In the genomic region with DNA sequence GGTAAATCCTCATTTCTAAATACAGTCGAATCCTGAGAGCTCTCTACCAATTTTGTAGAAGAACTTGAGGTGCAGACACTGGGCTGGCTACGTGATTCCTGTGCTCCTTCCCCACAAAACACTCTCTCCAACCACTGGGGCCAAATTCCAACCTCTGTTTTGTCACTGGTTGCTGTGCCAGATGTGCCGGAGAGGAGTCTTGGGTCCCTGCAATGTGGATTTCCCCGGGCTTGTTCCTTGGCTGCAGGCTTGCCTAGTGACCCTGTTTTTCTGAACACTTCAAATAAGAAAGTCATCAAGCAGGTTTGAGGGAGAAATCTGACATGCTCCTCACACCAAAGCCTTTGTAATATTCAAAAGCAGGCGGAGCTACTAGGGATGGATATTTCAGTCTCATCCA, we compare ENCODE assay signal across 18 cellular contexts. TPM values are rescaled to one million over a fixed set of nuclear protein-coding genes. Genes with fewer than 3 reads are reported as not detected.
DNase-seq lines count a peak whose midpoint lies in the region; ATAC-seq, FAIRE-seq and TF ChIP-seq lines count a peak whose summit lies in the region.
"Had no signal": no experiment of that assay in that cellular context is flagged by ENCODE, and none has a peak within 500 bp of the region (broad histone marks: within the 10 kb centered on the region; RNA-seq: fewer than 3 reads in every experiment).

No MANE protein-coding gene starts in this region.

- peak overlapping the region; percentile 57 for H2AK5ac ChIP-seq in trophoblast cell (ENCODE audit: low read length)

- H2BK120ac ChIP-seq in trophoblast cell (ENCODE audit: insufficient read depth, low read length, poor library complexity), result peak overlapping the region; percentile 98

- peak overlapping the region; percentile 4 for H4K12ac ChIP-seq in trophoblast cell (ENCODE audit: low read depth, low read length)

- peaks cover 11 to 15% of the 10 kb centered on the region in 2 experiments for H3K36me3 ChIP-seq in keratinocyte (ENCODE audit: control insufficient read depth in 2 of 2, extremely low read depth in 1 of 2, insufficient read depth in 2 of 2, low read length in 2 of 2)
- H3K36me3 ChIP-seq in trophoblast cell (ENCODE audit: control insufficient read depth in 1 of 2, insufficient read depth in 2 of 2, low read length in 2 of 2), result peaks cover 6 to 22% of the 10 kb centered on the region in 2 experiments
- H3K36me3 ChIP-seq in CD8-positive, alpha-beta memory T cell (ENCODE audit: insufficient read depth, low read length), result no peaks in the 10 kb centered on the region
- H3K36me3 ChIP-seq: gastrocnemius medialis, ovary had no signal

- ATAC-seq in right cardiac atrium (no peak), left ventricle myocardium superior (no peak), HG03045 (IDR thresholded peaks at IDR 0.05; ENCODE audit: unreplicated experiment) (no peak)
- ATAC-seq: activated T-cell treated with anti-CD3 and anti-CD28 coated beads, Interleukin-2, amount 50 U/mL, for 72 hours; gastrocnemius medialis; HCT116 had no signal

- no peak overlapping the region for H3K4me3 Mint-ChIP-seq in CD8-positive, alpha-beta memory T cell
- H3K4me3 Mint-ChIP-seq: activated CD4-positive, alpha-beta memory T cell treated with anti-CD3 and anti-CD28 coated beads, Interleukin-2, amount 10 ng/mL, durations not matched to agents 7 days and 5 days; activated T-cell treated with anti-CD3 and anti-CD28 coated beads, Interleukin-2, amount 50 U/mL, for 72 hours had no signal

- H3K79me1 ChIP-seq in trophoblast cell (ENCODE audit: low read length), result peaks cover 12% of the 10 kb centered on the region

- intact Hi-C loops in right cardiac atrium (cut with DNase I), result loop anchor here in 1 of 4 donors (5.0 kb wide), 1 partner anchor 250 kb away; no protein-coding TSS in a partner anchor
- intact Hi-C loops in left ventricle myocardium superior (cut with micrococcal nuclease), result loop anchor here (10.0 kb wide), 2 partner anchors 47 to 167 kb away; a partner anchor contains a TSS

- peak overlapping the region; percentile 90 for H4K8ac ChIP-seq in trophoblast cell (ENCODE audit: low read depth, low read length)

- peaks cover 4 to 5% (median 4%) of the 10 kb centered on the region in 3 donors for H3K4me1 Mint-ChIP-seq in CD8-positive, alpha-beta memory T cell

- H3K4me2 ChIP-seq in keratinocyte (ENCODE audit: control insufficient read depth, extremely low read depth, insufficient read depth, low read depth, low read length), result no peak overlapping the region
- no peak overlapping the region for H3K4me2 ChIP-seq in trophoblast cell (ENCODE audit: low read length)

- H3K23ac ChIP-seq in trophoblast cell (ENCODE audit: low read length), result no peak overlapping the region

- H3K4me1 ChIP-seq in right cardiac atrium (ENCODE audit: control insufficient read depth, insufficient read depth, low read length), result peaks cover 9% of the 10 kb centered on the region
- peaks cover 8% of the 10 kb centered on the region for H3K4me1 ChIP-seq in keratinocyte (ENCODE audit: control insufficient read depth, extremely low read depth, insufficient read depth, low read length)
- H3K4me1 ChIP-seq in trophoblast cell (ENCODE audit: control insufficient read depth in 1 of 2, insufficient read depth in 2 of 2, low read length in 2 of 2), result peaks cover 18 to 23% of the 10 kb centered on the region in 2 experiments
- H3K4me1 ChIP-seq in CD8-positive, alpha-beta memory T cell (ENCODE audit: insufficient read depth, low read length), result peaks cover 7% of the 10 kb centered on the region
- H3K4me1 ChIP-seq: gastrocnemius medialis had no signal

- no peaks in the 10 kb centered on the region for H3K27me3 ChIP-seq in right cardiac atrium (ENCODE audit: control insufficient read depth, insufficient read depth)
- H3K27me3 ChIP-seq in keratinocyte (ENCODE audit: control insufficient read depth, extremely low read depth, insufficient read depth, low read length), result no peaks in the 10 kb centered on the region
- H3K27me3 ChIP-seq in trophoblast cell (ENCODE audit: insufficient read depth, low read length), result no peaks in the 10 kb centered on the region
- no peaks in the 10 kb centered on the region for H3K27me3 ChIP-seq in CD8-positive, alpha-beta memory T cell (ENCODE audit: insufficient read depth, low read length, poor library complexity, severe bottlenecking)
- H3K27me3 ChIP-seq: gastrocnemius medialis, ovary had no signal

- H3K9ac ChIP-seq in keratinocyte (ENCODE audit: control insufficient read depth, extremely low read depth, insufficient read depth, low read length) (no peak overlapping the region), trophoblast cell (ENCODE audit: low read length) (no peak overlapping the region)

- dilution Hi-C loops in keratinocyte (cut with MboI; ENCODE audit: extremely low pct_ligation_motif_present, low sequenced_read_pairs), result no loop called here

- no peak overlapping the region for H2AFZ ChIP-seq in keratinocyte (ENCODE audit: control insufficient read depth, low read length)
- H2AFZ ChIP-seq in trophoblast cell (ENCODE audit: insufficient read depth, low read length, poor library complexity), result no peak overlapping the region
- H2AFZ ChIP-seq: PC-9 had no signal

- no peaks in the 10 kb centered on the region for H4K20me1 ChIP-seq in keratinocyte (ENCODE audit: control insufficient read depth, extremely low read depth, insufficient read depth, low read length)

- TF ChIP-seq CTCF in keratinocyte (optimal IDR thresholded peaks at IDR 0.05 in 1 of 3, IDR thresholded peaks at IDR 0.05 in 1 of 3, conservative IDR thresholded peaks at IDR 0.05 in 1 of 3; ENCODE audit: extremely low read depth in 1 of 3, insufficient read depth in 2 of 3, low read length in 3 of 3), result no peak

- H3K4me3 ChIP-seq in right cardiac atrium (ENCODE audit: low read length), result no peak overlapping the region
- no peak overlapping the region for H3K4me3 ChIP-seq in keratinocyte (ENCODE audit: control insufficient read depth in 2 of 3, extremely low read depth in 1 of 3, insufficient read depth in 2 of 3, low read depth in 1 of 3, low read length in 3 of 3)
- H3K4me3 ChIP-seq in trophoblast cell (ENCODE audit: low read depth, low read length), result no peak overlapping the region
- H3K4me3 ChIP-seq in CD8-positive, alpha-beta memory T cell (ENCODE audit: low read length), result no peak overlapping the region
- H3K4me3 ChIP-seq: gastrocnemius medialis, ovary, PC-9 had no signal

- H3K79me2 ChIP-seq in keratinocyte (ENCODE audit: control insufficient read depth, insufficient read depth, low read length) (no peaks in the 10 kb centered on the region), trophoblast cell (ENCODE audit: control insufficient read depth, insufficient read depth, low read length, poor library complexity) (peaks cover 5% of the 10 kb centered on the region)

- H3K18ac ChIP-seq in trophoblast cell (ENCODE audit: low read length), result peak overlapping the region; percentile 94

- CTCF ChIA-PET in CD8-positive, alpha-beta memory T cell (lab: Charles Lee), result interaction anchor here (1.5 kb wide), 1 partner anchor 9 kb away, joined by 3 read pairs; no protein-coding TSS in a partner anchor

- H3K27ac Mint-ChIP-seq in CD8-positive, alpha-beta memory T cell, result no peak overlapping the region
- H3K27ac Mint-ChIP-seq: activated CD4-positive, alpha-beta memory T cell treated with anti-CD3 and anti-CD28 coated beads, Interleukin-2, amount 10 ng/mL, durations not matched to agents 7 days and 5 days; activated T-cell treated with anti-CD3 and anti-CD28 coated beads, Interleukin-2, amount 50 U/mL, for 72 hours had no signal

- H3K27ac ChIP-seq in right cardiac atrium (ENCODE audit: low read length) (peak overlapping the region; percentile 64), keratinocyte (ENCODE audit: control insufficient read depth, insufficient read depth, low read length) (peak overlapping the region; percentile 33), trophoblast cell (ENCODE audit: low read depth, low read length) (peak overlapping the region; percentile 75)
- H3K27ac ChIP-seq in CD8-positive, alpha-beta memory T cell (ENCODE audit: low read depth, low read length), result no peak overlapping the region
- H3K27ac ChIP-seq: ovary, PC-9 had no signal

- H3K9me3 ChIP-seq in right cardiac atrium (ENCODE audit: control insufficient read depth, low read length) (no peaks in the 10 kb centered on the region), keratinocyte (ENCODE audit: control insufficient read depth, low read depth, low read length) (no peaks in the 10 kb centered on the region), trophoblast cell (ENCODE audit: insufficient read depth, low read depth, low read length) (no peaks in the 10 kb centered on the region)
- H3K9me3 ChIP-seq in CD8-positive, alpha-beta memory T cell (ENCODE audit: low read length), result no peaks in the 10 kb centered on the region
- H3K9me3 ChIP-seq: gastrocnemius medialis, ovary had no signal

- peak overlapping the region; percentile 60 for H2BK5ac ChIP-seq in trophoblast cell (ENCODE audit: low read depth, low read length, poor library complexity)

- H2BK12ac ChIP-seq in trophoblast cell (ENCODE audit: low read length), result peak overlapping the region; percentile 88

- FAIRE-seq in keratinocyte (lab: Jason Lieb, UNC), result peak; percentile 32
- FAIRE-seq: GM12891 had no signal

- no peaks in the 10 kb centered on the region for H3K9me1 ChIP-seq in keratinocyte (ENCODE audit: control insufficient read depth, extremely low read depth, insufficient read depth, low read length)

- WGBS in right cardiac atrium, result 79% methylated on average over 5 of the region's 5 CpGs
- WGBS in trophoblast cell (ENCODE audit: extremely low coverage, insufficient coverage, insufficient read length), result no CpG with 5 or more reads among the region's 5 CpGs

- POLR2A ChIA-PET in CD8-positive, alpha-beta memory T cell (lab: Charles Lee), result no interaction called here

- peak overlapping the region; percentile 80 for H4K91ac ChIP-seq in trophoblast cell (ENCODE audit: low read depth, low read length)

- peaks cover 3 to 6% of the 10 kb centered on the region in 2 donors for H3K27me3 Mint-ChIP-seq in CD8-positive, alpha-beta memory T cell

- peak overlapping the region; percentile 76 for H3K14ac ChIP-seq in trophoblast cell (ENCODE audit: low read length)

- peak overlapping the region; percentile 65 for H3K4ac ChIP-seq in trophoblast cell (ENCODE audit: low read depth, low read length)

- no peak for DNase-seq in right cardiac atrium
- DNase-seq in left ventricle myocardium superior, result no peak
- DNase-seq in keratinocyte (ENCODE audit: low read depth, low spot score), result no peak
- DNase-seq in trophoblast cell, result peak in 1 of 2 donors; percentile 14
- no peak for DNase-seq in activated CD4-positive, alpha-beta T cell treated with anti-CD3 and anti-CD28 coated beads, Interleukin-2, amount 50 U/mL, for 4 hours
- DNase-seq in CD8-positive, alpha-beta memory T cell, result no peak
- DNase-seq in DMS79 (lab: John Stamatoyannopoulos, UW), result no peak
- DNase-seq: activated CD4-positive, alpha-beta memory T cell treated with anti-CD3 and anti-CD28 coated beads, Interleukin-2, amount 10 ng/mL, durations not matched to agents 7 days and 5 days; activated T-cell treated with anti-CD3 and anti-CD28 coated beads, Interleukin-2, amount 50 U/mL, for 72 hours; cerebellar nuclear complex; gastrocnemius medialis; MV-4-11; NCI-H69; ovary had no signal

- H3K9me3 Mint-ChIP-seq in CD8-positive, alpha-beta memory T cell, result no peaks in the 10 kb centered on the region
- H3K9me3 Mint-ChIP-seq: activated CD4-positive, alpha-beta memory T cell treated with anti-CD3 and anti-CD28 coated beads, Interleukin-2, amount 10 ng/mL, durations not matched to agents 7 days and 5 days; activated T-cell treated with anti-CD3 and anti-CD28 coated beads, Interleukin-2, amount 50 U/mL, for 72 hours had no signal

- no peaks in the 10 kb centered on the region for H3K36me3 Mint-ChIP-seq in CD8-positive, alpha-beta memory T cell

RNA-seq across cellular contexts. Expression of a gene that starts 44.4 kb away (rescaled TPM):
- 1 to 10 TPM; 1.2 to 3.4 (median 1.8) TPM for total RNA-seq in right cardiac atrium
- polyA plus RNA-seq in right cardiac atrium, result 0.81 TPM
- total RNA-seq in left ventricle myocardium superior, result 1.1 TPM
- polyA plus RNA-seq in keratinocyte, result 0.53 to 0.97 TPM (median 0.57 TPM) in 3 replicates
- 0.25 TPM for polyA plus RNA-seq in keratinocyte (2011; ENCODE audit: low read depth)
- 0.22 and 0.72 TPM in 2 replicates for polyA plus RNA-seq in keratinocyte (2011; cell fraction: cytosol; rRNA removed)
- polyA plus RNA-seq in keratinocyte (2011; cell fraction: nucleus; rRNA removed), result 0.36 and 0.67 TPM in 2 replicates
- 0.42 and 0.56 TPM in 2 replicates for polyA plus RNA-seq in keratinocyte (2012; ENCODE audit: low replicate concordance)
- polyA minus RNA-seq in keratinocyte, result 0.13 to 0.35 TPM in 2 of 3 replicates, not detected in the other
- polyA minus RNA-seq in keratinocyte (2011; cell fraction: cytosol; rRNA and poly(A)+ RNA removed), result not detected
- polyA minus RNA-seq in keratinocyte (2011; cell fraction: nucleus; rRNA and poly(A)+ RNA removed), result 2.0 TPM in 1 of 2 replicates, not detected in the other
- 0.60 and 0.75 TPM in 2 replicates for polyA plus RNA-seq in trophoblast cell (2013)
- 1 to 10 TPM; 2.5 to 3.2 TPM for total RNA-seq in CD8-positive, alpha-beta memory T cell
- 0.10 TPM for polyA plus RNA-seq in CD8-positive, alpha-beta memory T cell
